Comparison of ENCODE assay signal across 11 cellular contexts in genomic region chr3:32895701-32896100, GRCh38. TPM values are rescaled to one million over a fixed set of nuclear protein-coding genes. Genes with fewer than 3 reads are reported as not detected.
"Had no signal": no experiment of that assay in that cellular context is flagged by ENCODE, and none has a peak within 500 bp of the region (broad histone marks: within the 10 kb centered on the region; RNA-seq: fewer than 3 reads in every experiment).

No MANE protein-coding gene starts in this region.

- H3K4me3 ChIP-seq: HAP-1 had no signal

- ATAC-seq: HCT116 had no signal

- H3K27ac ChIP-seq: HL-60, KMS-11 had no signal

- H3K4me1 Mint-ChIP-seq: IgD-negative memory B cell had no signal

- H3K36me3 Mint-ChIP-seq: IgD-negative memory B cell had no signal

- H3K9me3 ChIP-seq: HAP-1 had no signal

- H3K4me3 Mint-ChIP-seq: HFFc6, IgD-negative memory B cell had no signal

- H3K9ac ChIP-seq: KMS-11 had no signal

- H3K27ac Mint-ChIP-seq: HFFc6 had no signal

- DNase-seq: GOT3, H7, HFFc6, KBM-7 had no signal

- H3K9me3 Mint-ChIP-seq: HFFc6 had no signal

- H3K4me2 ChIP-seq: KMS-11 had no signal

RNA-seq across cellular contexts. Expression of gene CCR4, which starts 55.7 kb away (rescaled TPM):
- total RNA-seq: H4, H7, HFFc6, HT1080 had no signal
- polyA plus RNA-seq: IgD-negative memory B cell had no signal
